8 cellular contexts compared by ENCODE assay signal in the genomic region with DNA sequence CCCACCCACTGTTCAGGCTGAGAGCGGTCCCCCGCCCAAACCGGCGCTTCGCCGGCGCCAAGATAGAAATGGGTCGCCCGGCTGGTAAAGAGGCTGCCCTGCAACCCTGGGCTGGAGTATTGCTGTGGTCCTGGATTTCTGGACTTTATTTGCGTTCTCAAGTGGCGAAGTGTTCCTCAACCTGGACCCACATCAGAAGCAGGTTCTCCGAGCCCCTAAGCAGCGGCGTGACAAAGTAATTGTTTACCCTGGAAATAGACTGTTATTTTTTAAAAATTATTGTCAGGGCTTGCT. TPM values are rescaled to one million over a fixed set of nuclear protein-coding genes. Genes with fewer than 3 reads are reported as not detected.
DNase-seq lines count a peak whose midpoint lies in the region; ATAC-seq, FAIRE-seq and TF ChIP-seq lines count a peak whose summit lies in the region.

No MANE protein-coding gene starts in this region.

- no peak for FAIRE-seq in GM19239 (lab: Jason Lieb, UNC)

- 0 to 1% methylated on average over 14 of the region's 14 CpGs for WGBS in heart right ventricle, 2 donors

- no peaks in the 10 kb centered on the region; the same call in 1 of the 2 replicates for H3K4me1 ChIP-seq in ES-I3 (ENCODE audit: insufficient read depth, low read length)
- peaks cover 0 to 67% (median 34%) of the 10 kb centered on the region in 9 donors for H3K4me1 ChIP-seq in heart right ventricle
- peaks cover 27% of the 10 kb centered on the region for H3K4me1 ChIP-seq in skeletal muscle satellite cell (ENCODE audit: control insufficient read depth, insufficient read depth, low read length)

- H3K4me3 ChIP-seq in heart right ventricle (peak overlapping the region; percentile 77 to 98 (median 94)), skeletal muscle satellite cell (ENCODE audit: low read length) (peak overlapping the region; percentile 86)

- no peaks in the 10 kb centered on the region for H3K9me3 ChIP-seq in ES-I3 (ENCODE audit: control insufficient read depth, insufficient read depth, low read length)
- no peaks in the 10 kb centered on the region for H3K9me3 ChIP-seq in heart right ventricle
- no peaks in the 10 kb centered on the region for H3K9me3 ChIP-seq in skeletal muscle satellite cell (replicated peaks; ENCODE audit: low read length)

- TF ChIP-seq CTCF in WTC11 (IDR thresholded peaks at IDR 0.05) (no peak), heart right ventricle (IDR thresholded peaks at IDR 0.05) (no peak), GM10248 (IDR thresholded peaks at IDR 0.05; ENCODE audit: control extremely low read depth, extremely low read depth, low read depth, missing control alignments) (no peak)

- intact Hi-C loops in heart right ventricle (cut with DNase I): loop anchor here in 4 of 10 donors (10.0 kb wide), 3 partner anchors 56 to 94 kb away; partner anchors contain the start of gene CMTM6 (in 3 of the 4)

- ATAC-seq in HG02798 (IDR thresholded peaks at IDR 0.05; ENCODE audit: poor library complexity, unreplicated experiment) (peak; percentile 40), WTC11 (no peak; the same call in 1 of the 2 replicates), heart right ventricle (peak in 7 of 8 donors; percentile 69 to 88 (median 82))

- CTCF ChIA-PET in WTC11 (lab: Charles Lee): no interaction called here
- CTCF ChIA-PET in GM10248 (lab: Yijun Ruan, JAX): interaction anchor here (0.8 kb wide), 1 partner anchor 65 kb away, joined by 3 read pairs; no protein-coding TSS in a partner anchor

- peak overlapping the region; percentile 89 for H3K4me2 ChIP-seq in skeletal muscle satellite cell (ENCODE audit: low read length)

- POLR2A ChIA-PET in WTC11 (lab: Charles Lee) (no interaction called here), GM10248 (lab: Yijun Ruan, JAX) (no interaction called here)

- H3K9me3 Mint-ChIP-seq in WTC11: no peaks in the 10 kb centered on the region

- peak overlapping the region; percentile 89 for H3K4me3 Mint-ChIP-seq in WTC11

- H3K4me1 Mint-ChIP-seq in WTC11: peaks cover 30% of the 10 kb centered on the region

- H3K9ac ChIP-seq in ES-I3 (ENCODE audit: low read depth, low read length) (peak overlapping the region; percentile 97), skeletal muscle satellite cell (ENCODE audit: low read depth, low read length) (peak overlapping the region; percentile 99)

- no peaks in the 10 kb centered on the region; the same call in 1 of the 2 replicates for H3K27me3 Mint-ChIP-seq in WTC11 (ENCODE audit: low read depth)

- no peaks in the 10 kb centered on the region for H3K27me3 ChIP-seq in heart right ventricle
- H3K27me3 ChIP-seq in skeletal muscle satellite cell (ENCODE audit: control insufficient read depth, insufficient read depth, low read length): no peaks in the 10 kb centered on the region

- peak overlapping the region; percentile 97 to 100 (median 99) for H3K27ac ChIP-seq in heart right ventricle

- peak overlapping the region; percentile 94 for H3K27ac Mint-ChIP-seq in WTC11

- H3K36me3 ChIP-seq in ES-I3 (ENCODE audit: insufficient read depth, low read length): no peaks in the 10 kb centered on the region
- H3K36me3 ChIP-seq in heart right ventricle: peaks cover 0 to 8% (median 0%) of the 10 kb centered on the region in 9 donors
- no peaks in the 10 kb centered on the region for H3K36me3 ChIP-seq in skeletal muscle satellite cell (ENCODE audit: insufficient read depth, low read length)

- DNase-seq in WTC11 (ENCODE audit: low spot score): no peak
- no peak for DNase-seq in heart right ventricle
- DNase-seq in GM19239 (ENCODE audit: insufficient read length, low spot score): no peak
- no peak for DNase-seq in stimulated activated CD4-positive, alpha-beta T cell treated with anti-CD3 and anti-CD28 coated beads, Interleukin-1b, Interleukin-23, amount 100 ng/mL, for 48 hours
- DNase-seq in GM10248 (ENCODE audit: extremely low spot score): no peak

- H3K36me3 Mint-ChIP-seq in WTC11: peaks cover 5% of the 10 kb centered on the region

TF ChIP-seq in WTC11, 78 proteins besides CTCF, POLR2A, EP300 and RAD21:
- no peak for TF ChIP-seq ZNF416 (CRISPR knock-in tag; IDR thresholded peaks at IDR 0.05)
- TF ChIP-seq ZNF512 (CRISPR knock-in tag; IDR thresholded peaks at IDR 0.05; ENCODE audit: borderline replicate concordance): no peak
- TF ChIP-seq, protein P1, sequence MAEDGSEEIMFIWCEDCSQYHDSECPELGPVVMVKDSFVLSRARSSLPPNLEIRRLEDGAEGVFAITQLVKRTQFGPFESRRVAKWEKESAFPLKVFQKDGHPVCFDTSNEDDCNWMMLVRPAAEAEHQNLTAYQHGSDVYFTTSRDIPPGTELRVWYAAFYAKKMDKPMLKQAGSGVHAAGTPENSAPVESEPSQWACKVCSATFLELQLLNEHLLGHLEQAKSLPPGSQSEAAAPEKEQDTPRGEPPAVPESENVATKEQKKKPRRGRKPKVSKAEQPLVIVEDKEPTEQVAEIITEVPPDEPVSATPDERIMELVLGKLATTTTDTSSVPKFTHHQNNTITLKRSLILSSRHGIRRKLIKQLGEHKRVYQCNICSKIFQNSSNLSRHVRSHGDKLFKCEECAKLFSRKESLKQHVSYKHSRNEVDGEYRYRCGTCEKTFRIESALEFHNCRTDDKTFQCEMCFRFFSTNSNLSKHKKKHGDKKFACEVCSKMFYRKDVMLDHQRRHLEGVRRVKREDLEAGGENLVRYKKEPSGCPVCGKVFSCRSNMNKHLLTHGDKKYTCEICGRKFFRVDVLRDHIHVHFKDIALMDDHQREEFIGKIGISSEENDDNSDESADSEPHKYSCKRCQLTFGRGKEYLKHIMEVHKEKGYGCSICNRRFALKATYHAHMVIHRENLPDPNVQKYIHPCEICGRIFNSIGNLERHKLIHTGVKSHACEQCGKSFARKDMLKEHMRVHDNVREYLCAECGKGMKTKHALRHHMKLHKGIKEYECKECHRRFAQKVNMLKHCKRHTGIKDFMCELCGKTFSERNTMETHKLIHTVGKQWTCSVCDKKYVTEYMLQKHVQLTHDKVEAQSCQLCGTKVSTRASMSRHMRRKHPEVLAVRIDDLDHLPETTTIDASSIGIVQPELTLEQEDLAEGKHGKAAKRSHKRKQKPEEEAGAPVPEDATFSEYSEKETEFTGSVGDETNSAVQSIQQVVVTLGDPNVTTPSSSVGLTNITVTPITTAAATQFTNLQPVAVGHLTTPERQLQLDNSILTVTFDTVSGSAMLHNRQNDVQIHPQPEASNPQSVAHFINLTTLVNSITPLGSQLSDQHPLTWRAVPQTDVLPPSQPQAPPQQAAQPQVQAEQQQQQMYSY (CRISPR knock-in tag; IDR thresholded peaks at IDR 0.05): peak; percentile 93
- TF ChIP-seq HMGXB4 (CRISPR knock-in tag; IDR thresholded peaks at IDR 0.05): no peak
- TF ChIP-seq FOXK1 (CRISPR knock-in tag; IDR thresholded peaks at IDR 0.05): no peak
- no peak for TF ChIP-seq PREB (CRISPR knock-in tag; IDR thresholded peaks at IDR 0.05; ENCODE audit: borderline replicate concordance)

RNA-seq across cellular contexts. Expression of gene DYNC1LI1, which starts 0.5 kb away (rescaled TPM):
- total RNA-seq in WTC11 (2021) (38.9 to 43.6 TPM (median 42.8 TPM) in 3 replicates), heart right ventricle (10 to 100 TPM; 42.6 to 69.9 (median 54.0) TPM)
- 10 to 100 TPM; 23.4 to 41.4 TPM for polyA plus RNA-seq in heart right ventricle
- 33.4 and 35.5 TPM in 2 replicates for total RNA-seq in skeletal muscle satellite cell (2012; rRNA removed)
